ENCODE assay signal across 26 cellular contexts in genomic region chr6:90894285-90895144, GRCh38.
"Had no signal": no experiment of that assay in that cellular context is flagged by ENCODE, and none has a peak within 500 bp of the region (broad histone marks: within the 10 kb centered on the region; RNA-seq: fewer than 3 reads in every experiment).

No MANE protein-coding gene starts in this region.

- ATAC-seq: activated T-cell treated with anti-CD3 and anti-CD28 coated beads, Interleukin-2, amount 50 U/mL, for 4 hours; activated T-helper 17 cell treated with anti-CD3 and anti-CD28 coated beads, Interleukin-2, amount 50 U/mL, for 72 hours; Panc1; Right ventricle myocardium inferior; T-cell had no signal

- H3K4me3 ChIP-seq: cardiac muscle cell, SK-N-MC had no signal

- H3K36me3 ChIP-seq: brain microvascular endothelial cell, cardiac muscle cell had no signal

- H3K27ac ChIP-seq: brain microvascular endothelial cell, cardiac muscle cell, SK-N-MC had no signal

- DNase-seq: activated CD4-positive, alpha-beta memory T cell treated with anti-CD3 and anti-CD28 coated beads for 36 hours; activated CD4-positive, alpha-beta T cell treated with anti-CD3 and anti-CD28 coated beads, Interleukin-2, amount 10 ng/mL, durations not matched to agents 7 days and 5 days; activated CD4-positive, CD25-positive, alpha-beta regulatory T cell; activated CD8-positive, alpha-beta memory T cell treated with anti-CD3 and anti-CD28 coated beads for 24 hours; activated gamma-delta T cell; activated naive CD4-positive, alpha-beta T cell treated with anti-CD3 and anti-CD28 coated beads for 36 hours; activated T-cell treated with anti-CD3 and anti-CD28 coated beads, Interleukin-2, amount 50 U/mL, for 4 hours; brain microvascular endothelial cell; KG1; MV-4-11; NCI-H1092 treated with DMSO at 0.1 percent for 48 hours; NCI-H1417 treated with DMSO at 0.1 percent for 48 hours; NCI-H1694; NCI-H2029; NCI-H2107; NCI-H524 treated with DMSO at 0.1 percent for 48 hours; NCI-H748 treated with DMSO at 0.1 percent for 48 hours; RPMI8226; T-cell; T-helper 2 cell; T1000 had no signal

- H3K27me3 ChIP-seq: brain microvascular endothelial cell, cardiac muscle cell had no signal
